ENCODE assay signal across 9 cellular contexts in genomic region chr14:104116544-104117340, GRCh38. TPM values are rescaled to one million over a fixed set of nuclear protein-coding genes. Genes with fewer than 3 reads are reported as not detected.
DNase-seq lines count a peak whose midpoint lies in the region; ATAC-seq, FAIRE-seq and TF ChIP-seq lines count a peak whose summit lies in the region.
"Had no signal": no experiment of that assay in that cellular context is flagged by ENCODE, and none has a peak within 500 bp of the region (broad histone marks: within the 10 kb centered on the region; RNA-seq: fewer than 3 reads in every experiment).

No MANE protein-coding gene starts in this region.

- peak overlapping the region; percentile 52 to 63; a peak in 3 of 5 replicates for H3K4me3 Mint-ChIP-seq in H9
- H3K4me3 Mint-ChIP-seq in activated naive CD4-positive, alpha-beta T cell treated with anti-CD3 and anti-CD28 coated beads, Interleukin-2, amount 10 ng/mL, durations not matched to agents 7 days and 5 days = no peak overlapping the region

- no peak overlapping the region for H3K23ac ChIP-seq in H9 (ENCODE audit: insufficient read length, low read depth, low read length)

- H3K4me1 ChIP-seq in H9 (ENCODE audit: insufficient read depth, low read length) (no peaks in the 10 kb centered on the region; the same call in 1 of the 2 replicates), hepatocyte (ENCODE audit: insufficient read depth) (peaks cover 15% of the 10 kb centered on the region), skeletal muscle tissue (ENCODE audit: control insufficient read depth in 3 of 3, insufficient read depth in 3 of 3, low read length in 3 of 3) (peaks cover 0 to 4% (median 0%) of the 10 kb centered on the region in 3 donors)

- H3K9me3 Mint-ChIP-seq in H9 = no peaks in the 10 kb centered on the region; a peak in 1 of 5 replicates
- no peaks in the 10 kb centered on the region for H3K9me3 Mint-ChIP-seq in activated naive CD4-positive, alpha-beta T cell treated with anti-CD3 and anti-CD28 coated beads, Interleukin-2, amount 10 ng/mL, durations not matched to agents 7 days and 5 days

- H2BK15ac ChIP-seq in H9 (ENCODE audit: low read depth, low read length) = no peak overlapping the region

- H4K20me1 ChIP-seq in H9 (ENCODE audit: control insufficient read depth, insufficient read depth, insufficient read length) = no peaks in the 10 kb centered on the region
- H4K20me1 ChIP-seq in hepatocyte (ENCODE audit: insufficient read depth, poor library complexity, severe bottlenecking) = no peaks in the 10 kb centered on the region

- H3K4me3 ChIP-seq in hepatocyte = peak overlapping the region; percentile 70
- H3K4me3 ChIP-seq in skeletal muscle tissue (ENCODE audit: low read length in 3 of 3) = peak overlapping the region in 2 of 3 donors; percentile 31 to 52

- H3K27me3 ChIP-seq in H9 (ENCODE audit: insufficient read depth, low read length) = peaks cover 7% of the 10 kb centered on the region; the same call in 1 of the 2 replicates
- H3K27me3 ChIP-seq in hepatocyte = peaks cover 18% of the 10 kb centered on the region
- peaks cover 46 to 79% (median 74%) of the 10 kb centered on the region in 3 donors for H3K27me3 ChIP-seq in skeletal muscle tissue (ENCODE audit: control insufficient read depth in 3 of 3, insufficient read depth in 3 of 3, low read length in 3 of 3)

- no peaks in the 10 kb centered on the region for H3K9me2 ChIP-seq in hepatocyte (replicated peaks; ENCODE audit: insufficient read depth)

- no peak overlapping the region for H3K56ac ChIP-seq in H9 (ENCODE audit: insufficient read length, low read depth, low read length)

- no peak overlapping the region for H4K91ac ChIP-seq in H9 (ENCODE audit: insufficient read length, low read depth, low read length)

- no CpG with 5 or more reads among the region's 91 CpGs for WGBS in H9 (ENCODE audit: extremely low coverage, insufficient read length, low lambda C conversion rate)
- WGBS in hepatocyte (ENCODE audit: low lambda C conversion rate, missing lambda C conversion rate) = 3% methylated on average over 52 of the region's 91 CpGs

- no peak overlapping the region for H4K8ac ChIP-seq in H9 (replicated peaks; ENCODE audit: insufficient read length, low read depth, low read length)

- H3K9ac ChIP-seq in H9 (ENCODE audit: extremely low read depth, insufficient read length, low read length) (no peak overlapping the region), skeletal muscle tissue (ENCODE audit: low read depth in 1 of 3, low read length in 3 of 3) (no peak overlapping the region)

- peak overlapping the region; percentile 33 for H3K4me2 ChIP-seq in H9 (ENCODE audit: insufficient read depth, insufficient read length, low read length)
- peak overlapping the region; percentile 94 for H3K4me2 ChIP-seq in hepatocyte

- no peak overlapping the region for H3T11ph ChIP-seq in H9 (ENCODE audit: low read length)

- H2BK20ac ChIP-seq in H9 (ENCODE audit: low read depth, low read length, poor library complexity, severe bottlenecking) = no peak overlapping the region

- H3K79me1 ChIP-seq in H9 (ENCODE audit: insufficient read depth, low read depth, low read length, poor library complexity, severe bottlenecking) = no peaks in the 10 kb centered on the region

- peaks cover 66% of the 10 kb centered on the region for H3K27me3 Mint-ChIP-seq in H9 (ENCODE audit: low read depth)
- H3K27me3 Mint-ChIP-seq in activated naive CD4-positive, alpha-beta T cell treated with anti-CD3 and anti-CD28 coated beads, Interleukin-2, amount 10 ng/mL, durations not matched to agents 7 days and 5 days = peaks cover 70% of the 10 kb centered on the region

- FAIRE-seq in frontal cortex (lab: Jason Lieb, UNC) = no peak

- H3K79me2 ChIP-seq in H9 (ENCODE audit: insufficient read depth, low read length) (no peaks in the 10 kb centered on the region), hepatocyte (no peaks in the 10 kb centered on the region)

- no peak overlapping the region for H2AFZ ChIP-seq in H9 (ENCODE audit: low read length)
- peak overlapping the region; percentile 56 for H2AFZ ChIP-seq in hepatocyte

- CTCF ChIA-PET in activated naive CD4-positive, alpha-beta T cell treated with anti-CD3 and anti-CD28 coated beads, Interleukin-2, amount 10 ng/mL, durations not matched to agents 7 days and 5 days (lab: Charles Lee) = no interaction called here

- H3K9me3 ChIP-seq in H9 (ENCODE audit: control insufficient read depth, low read depth, low read length) (no peaks in the 10 kb centered on the region), hepatocyte (ENCODE audit: low read depth) (no peaks in the 10 kb centered on the region), skeletal muscle tissue (ENCODE audit: control insufficient read depth in 3 of 3, low read length in 3 of 3) (no peaks in the 10 kb centered on the region)

- H3K14ac ChIP-seq in H9 (ENCODE audit: insufficient read depth, low read length) = no peak overlapping the region

- no peak overlapping the region for H2AK5ac ChIP-seq in H9 (ENCODE audit: insufficient read length, low read length)

- no peak overlapping the region for H3K27ac ChIP-seq in H9 (ENCODE audit: insufficient read length, low read depth, low read length)
- peak overlapping the region; percentile 84 for H3K27ac ChIP-seq in hepatocyte
- H3K27ac ChIP-seq in skeletal muscle tissue (ENCODE audit: low read depth, low read length) = no peak overlapping the region

- H2BK120ac ChIP-seq in H9 (ENCODE audit: low read depth, low read length, poor library complexity, severe bottlenecking) = no peak overlapping the region

- DNase-seq in H9 = no peak
- peak; percentile 26 for DNase-seq in activated naive CD4-positive, alpha-beta T cell treated with anti-CD3 and anti-CD28 coated beads, Interleukin-2, amount 10 ng/mL, durations not matched to agents 7 days and 5 days
- DNase-seq in hepatocyte (ENCODE audit: low spot score) = peak; percentile 86
- no peak for DNase-seq in frontal cortex (ENCODE audit: low spot score in 2 of 2)
- DNase-seq in 8988T = no peak
- DNase-seq: NCI-H2029 treated with DMSO at 0.1 percent for 48 hours had no signal

- peaks cover 7% of the 10 kb centered on the region for H3K23me2 ChIP-seq in H9 (ENCODE audit: insufficient read length, low read depth, low read length, poor library complexity, severe bottlenecking)

- H3K36me3 ChIP-seq in hepatocyte (replicated peaks; ENCODE audit: insufficient read depth, low read depth) (no peaks in the 10 kb centered on the region), skeletal muscle tissue (ENCODE audit: control insufficient read depth in 3 of 3, insufficient read depth in 3 of 3, low read length in 3 of 3) (no peaks in the 10 kb centered on the region)

- H3K4ac ChIP-seq in H9 (ENCODE audit: low read depth, low read length) = no peak overlapping the region

- no peak overlapping the region for H3K18ac ChIP-seq in H9 (ENCODE audit: insufficient read length, low read depth, low read length)

- peaks cover 0 to 2% of the 10 kb centered on the region in 2 experiments; a peak in 1 of 4 replicates for H3K4me1 Mint-ChIP-seq in H9
- H3K4me1 Mint-ChIP-seq in activated naive CD4-positive, alpha-beta T cell treated with anti-CD3 and anti-CD28 coated beads, Interleukin-2, amount 10 ng/mL, durations not matched to agents 7 days and 5 days = peaks cover 2% of the 10 kb centered on the region

- no peak overlapping the region for H4K5ac ChIP-seq in H9 (ENCODE audit: insufficient read length, low read depth, low read length)

- no peak for TF ChIP-seq CTCF in H9 (conservative IDR thresholded peaks at IDR 0.05)
- no peak for TF ChIP-seq CTCF in hepatocyte (IDR thresholded peaks at IDR 0.05; ENCODE audit: poor library complexity)

- ATAC-seq in GM21528 (IDR thresholded peaks at IDR 0.05; ENCODE audit: low FRiP score, unreplicated experiment) = no peak
- no peak for ATAC-seq in GM19467 (IDR thresholded peaks at IDR 0.05; ENCODE audit: unreplicated experiment)

- H2BK5ac ChIP-seq in H9 (ENCODE audit: insufficient read length, low read length) = no peak overlapping the region

- H3K36me3 Mint-ChIP-seq in H9 (ENCODE audit: insufficient read depth in 1 of 3, low read depth in 3 of 3) = no peaks in the 10 kb centered on the region; a peak in 1 of 7 replicates
- no peaks in the 10 kb centered on the region for H3K36me3 Mint-ChIP-seq in activated naive CD4-positive, alpha-beta T cell treated with anti-CD3 and anti-CD28 coated beads, Interleukin-2, amount 10 ng/mL, durations not matched to agents 7 days and 5 days

- no peak overlapping the region for H3K27ac Mint-ChIP-seq in H9
- no peak overlapping the region for H3K27ac Mint-ChIP-seq in activated naive CD4-positive, alpha-beta T cell treated with anti-CD3 and anti-CD28 coated beads, Interleukin-2, amount 10 ng/mL, durations not matched to agents 7 days and 5 days

- H2BK12ac ChIP-seq in H9 (ENCODE audit: insufficient read length, low read depth, low read length) = no peak overlapping the region

RNA-seq across cellular contexts. Expression of gene KIF26A, which starts 21.6 kb away (rescaled TPM):
- total RNA-seq in H9 (2021) (43.0 and 44.2 TPM in 2 replicates), hepatocyte (5.0 and 6.1 TPM in 2 replicates), skeletal muscle tissue (6.3 TPM), frontal cortex (13.0 TPM)
- 3.5 and 4.4 TPM in 2 replicates for polyA plus RNA-seq in hepatocyte

RNA-seq across cellular contexts. Expression of gene ASPG, which starts 31.2 kb away (rescaled TPM):
- total RNA-seq in H9 (2021) (0.24 and 0.33 TPM in 2 replicates), hepatocyte (4.9 and 5.9 TPM in 2 replicates), skeletal muscle tissue (0.52 TPM), frontal cortex (0.41 TPM)
- 14.7 and 20.3 TPM in 2 replicates for polyA plus RNA-seq in hepatocyte

Comparison
In these comparisons a context has a peak if more than half of its experiments do, and no peak if none do; other contexts are left out.
1. DNase-seq: peak in activated naive CD4-positive, alpha-beta T cell treated with anti-CD3 and anti-CD28 coated beads, Interleukin-2, amount 10 ng/mL, durations not matched to agents 7 days and 5 days (single experiment) and hepatocyte (single experiment); none in H9 (single experiment), frontal cortex (0 of 2) and 8988T (single experiment).